In the genomic region with DNA sequence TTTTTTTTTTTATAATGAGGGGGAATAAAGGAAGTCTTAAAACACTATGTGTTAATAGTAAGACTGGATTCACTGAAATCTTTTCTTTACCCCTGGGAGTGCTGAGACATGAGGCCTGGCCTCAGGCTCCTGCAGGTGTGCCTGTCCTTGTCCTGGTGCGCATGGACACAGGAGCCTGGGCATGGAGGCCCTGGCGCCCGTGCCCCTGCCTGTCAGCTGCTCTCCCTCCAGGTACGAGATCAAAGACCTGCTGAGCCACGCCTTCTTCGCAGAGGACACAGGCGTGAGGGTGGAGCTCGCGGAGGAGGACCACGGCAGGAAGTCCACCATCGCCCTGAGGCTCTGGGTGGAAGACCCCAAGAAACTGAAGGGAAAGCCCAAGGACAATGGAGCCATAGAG, we compare ENCODE assay signal across 15 cellular contexts. TPM values are rescaled to one million over a fixed set of nuclear protein-coding genes. Genes with fewer than 3 reads are reported as not detected.
DNase-seq lines count a peak whose midpoint lies in the region; ATAC-seq lines count a peak whose summit lies in the region.
"Had no signal": no experiment of that assay in that cellular context is flagged by ENCODE, and none has a peak within 500 bp of the region (broad histone marks: within the 10 kb centered on the region; RNA-seq: fewer than 3 reads in every experiment).

No MANE protein-coding gene starts in this region.

- intact Hi-C loops in Right ventricle myocardium inferior (cut with DNase I), result no loop called here
- intact Hi-C loops in left ventricle myocardium superior (cut with micrococcal nuclease), result no loop called here
- intact Hi-C loops in left colon (cut with DNase I, micrococcal nuclease), result no loop called here

- DNase-seq in Right ventricle myocardium inferior (ENCODE audit: missing footprints) (peak; percentile 20), left ventricle myocardium superior (no peak), SW480 (ENCODE audit: low spot score) (peak; percentile 34), left colon (no peak), RPMI8226 (no peak), NCI-H1417 treated with DMSO at 0.1 percent for 48 hours (lab: John Stamatoyannopoulos, UW) (no peak)
- DNase-seq in activated naive CD4-positive, alpha-beta T cell treated with Interleukin-2 at 50 U/mL for 16 hours, result no peak
- DNase-seq: AML-193; Caco-2; CD4-positive, alpha-beta T cell; GDM1; GM23248; HFFc6 had no signal

- ATAC-seq in Right ventricle myocardium inferior, result no peak
- no peak for ATAC-seq in left ventricle myocardium superior
- peak; percentile 30 for ATAC-seq in left colon
- ATAC-seq: A549, HCT116 had no signal

RNA-seq across cellular contexts. Expression of a gene that starts 55.6 kb away (rescaled TPM):
- total RNA-seq in Right ventricle myocardium inferior, result 200 TPM
- 250 TPM for total RNA-seq in left ventricle myocardium superior
- total RNA-seq in left colon, result 100 to 1,000 TPM; 161 to 279 TPM
- total RNA-seq: GM23248, HFFc6 had no signal

Comparison
In these comparisons a context has a peak if more than half of its experiments do, and no peak if none do; other contexts are left out.
1. DNase-seq: peak in Right ventricle myocardium inferior (single experiment) and SW480 (single experiment); none in left ventricle myocardium superior (single experiment), left colon (0 of 2), RPMI8226 (single experiment), activated naive CD4-positive, alpha-beta T cell treated with Interleukin-2 at 50 U/mL for 16 hours (single experiment) and NCI-H1417 treated with DMSO at 0.1 percent for 48 hours (single experiment).